ENCODE assay signal across 21 cellular contexts in genomic region chr9:17322882-17323864, GRCh38.
DNase-seq lines count a peak whose midpoint lies in the region; ATAC-seq and TF ChIP-seq lines count a peak whose summit lies in the region.
"Had no signal": no experiment of that assay in that cellular context is flagged by ENCODE, and none has a peak within 500 bp of the region (broad histone marks: within the 10 kb centered on the region; RNA-seq: fewer than 3 reads in every experiment).

No MANE protein-coding gene starts in this region.

- peaks cover 2% of the 10 kb centered on the region for H3K27me3 Mint-ChIP-seq in endothelial cell (ENCODE audit: unreplicated experiment)
- H3K27me3 Mint-ChIP-seq: CD4-positive, alpha-beta memory T cell; T-cell had no signal

- H2AFZ ChIP-seq in SK-N-SH (ENCODE audit: low read depth) = no peak overlapping the region
- H2AFZ ChIP-seq: GM23338 had no signal

- H3K4me1 ChIP-seq in BE2C (peaks cover 21% of the 10 kb centered on the region), HUES48 (ENCODE audit: control insufficient read depth, insufficient read depth, low read length) (peaks cover 11% of the 10 kb centered on the region; the same call in 1 of the 2 replicates), SK-N-SH (ENCODE audit: control insufficient read depth in 1 of 2, insufficient read depth in 2 of 2, low read depth in 1 of 2, low read length in 1 of 2) (peaks cover 0 to 17% of the 10 kb centered on the region in 2 experiments; a peak in 2 of 4 replicates)

- no peaks in the 10 kb centered on the region for H3F3A ChIP-seq in SK-N-SH (replicated peaks; ENCODE audit: insufficient read depth)

- H3K9me3 ChIP-seq in BE2C (no peaks in the 10 kb centered on the region), HUES48 (ENCODE audit: control insufficient read depth, insufficient read depth, low read length) (no peaks in the 10 kb centered on the region), SK-N-SH (no peaks in the 10 kb centered on the region)

- H3K36me3 Mint-ChIP-seq in endothelial cell (ENCODE audit: low read depth, unreplicated experiment) = no peaks in the 10 kb centered on the region
- H3K36me3 Mint-ChIP-seq: CD4-positive, alpha-beta memory T cell; T-cell had no signal

- peak overlapping the region; percentile 33 for H3K4me3 ChIP-seq in BE2C (ENCODE audit: low read depth, low read length)
- H3K4me3 ChIP-seq in HUES48 (ENCODE audit: low read depth, low read length) = no peak overlapping the region
- no peak overlapping the region; a peak in 1 of 4 replicates for H3K4me3 ChIP-seq in SK-N-SH (ENCODE audit: low read depth in 2 of 2, low read length in 1 of 2)
- H3K4me3 ChIP-seq: GM23338, SK-N-MC had no signal

- ATAC-seq in GM18868 (IDR thresholded peaks at IDR 0.05; ENCODE audit: unreplicated experiment) = no peak
- ATAC-seq: GM23338, HepG2, T-cell had no signal

- peaks cover 6% of the 10 kb centered on the region for H3K4me1 Mint-ChIP-seq in endothelial cell (ENCODE audit: unreplicated experiment)
- H3K4me1 Mint-ChIP-seq: CD4-positive, alpha-beta memory T cell; T-cell had no signal

- no peaks in the 10 kb centered on the region for H3K79me2 ChIP-seq in SK-N-SH (ENCODE audit: insufficient read depth)

- TF ChIP-seq CTCF in BE2C (IDR thresholded peaks at IDR 0.05; ENCODE audit: low read depth, low read length) (no peak), SK-N-SH (IDR thresholded peaks at IDR 0.05) (no peak), GM10266 (IDR thresholded peaks at IDR 0.05; ENCODE audit: control insufficient read depth, insufficient read depth, low read depth, missing control alignments) (no peak), endothelial cell (IDR thresholded peaks at IDR 0.05; ENCODE audit: unreplicated experiment) (no peak)

- H3K9ac ChIP-seq in HUES48 (ENCODE audit: low read depth, low read length) (no peak overlapping the region), SK-N-SH (no peak overlapping the region)
- H3K9ac ChIP-seq: KMS-11 had no signal

- no peaks in the 10 kb centered on the region for H3K9me2 ChIP-seq in SK-N-SH

- H3K36me3 ChIP-seq in BE2C (no peaks in the 10 kb centered on the region), HUES48 (ENCODE audit: control insufficient read depth, insufficient read depth, low read length) (no peaks in the 10 kb centered on the region), SK-N-SH (replicated peaks in 1 of 2; ENCODE audit: control insufficient read depth in 1 of 2, insufficient read depth in 2 of 2, low read length in 1 of 2) (peaks cover 2 to 4% of the 10 kb centered on the region in 2 experiments)

- 74% methylated on average over 10 of the region's 10 CpGs for WGBS in SK-N-SH (ENCODE audit: low lambda C conversion rate)

- no peak overlapping the region for H3K4me3 Mint-ChIP-seq in endothelial cell (ENCODE audit: unreplicated experiment)
- H3K4me3 Mint-ChIP-seq: CD4-positive, alpha-beta memory T cell; GM23338; T-cell had no signal

- H3K9me3 Mint-ChIP-seq in endothelial cell (ENCODE audit: unreplicated experiment) = no peaks in the 10 kb centered on the region
- H3K9me3 Mint-ChIP-seq: GM23338 had no signal

- CTCF ChIA-PET in SK-N-SH (lab: Yijun Ruan, JAX) = interaction anchor here (1.2 to 1.7 kb wide), 3 partner anchors 9 to 260 kb away, joined by 3 to 5 read pairs (median 3); no protein-coding TSS in a partner anchor

- H3K4me2 ChIP-seq in SK-N-SH = no peak overlapping the region
- H3K4me2 ChIP-seq: GM23338, KMS-11 had no signal

- peak; percentile 12 for TF ChIP-seq RAD21 in SK-N-SH (IDR thresholded peaks at IDR 0.05; ENCODE audit: low read length)

- H3K27me3 ChIP-seq in BE2C = no peaks in the 10 kb centered on the region
- H3K27me3 ChIP-seq in HUES48 (ENCODE audit: control insufficient read depth, insufficient read depth, low read length) = no peaks in the 10 kb centered on the region
- no peaks in the 10 kb centered on the region for H3K27me3 ChIP-seq in SK-N-SH (ENCODE audit: insufficient read depth)

- POLR2A ChIA-PET in SK-N-SH (lab: Yijun Ruan, JAX) = no interaction called here

- TF ChIP-seq EP300 in SK-N-SH (IDR thresholded peaks at IDR 0.05; ENCODE audit: borderline replicate concordance in 1 of 2, low read depth in 1 of 2, low read length in 1 of 2) = peak in 1 of 2 experiments; percentile 78; a peak in 2 of 4 replicates

- no peaks in the 10 kb centered on the region for H4K20me1 ChIP-seq in SK-N-SH (ENCODE audit: insufficient read depth)

- H3K27ac ChIP-seq in HUES48 (ENCODE audit: low read depth, low read length) = peak overlapping the region; percentile 5
- H3K27ac ChIP-seq in SK-N-SH (ENCODE audit: low read depth in 2 of 2, low read length in 1 of 2) = peak overlapping the region in 1 of 2 experiments; percentile 87; a peak in 2 of 4 replicates
- H3K27ac ChIP-seq: KMS-11, SK-N-MC had no signal

- DNase-seq in BE2C (peak; percentile 68), NCI-H446 (lab: John Stamatoyannopoulos, UW) (peak; percentile 67 to 74), SK-N-SH (peak; percentile 44), COLO829 (ENCODE audit: low spot score) (no peak), GM10266 (ENCODE audit: extremely low spot score) (no peak), endothelial cell (ENCODE audit: low spot score) (no peak)
- DNase-seq: Calu3; CD4-positive, alpha-beta memory T cell; DND-41; NCI-H1436; NCI-H2227 treated with DMSO at 0.1 percent for 48 hours; NCI-H526 treated with DMSO at 0.1 percent for 48 hours; OCI-M1; Right ventricle myocardium superior; T-cell had no signal

- H3K27ac Mint-ChIP-seq in endothelial cell (ENCODE audit: unreplicated experiment) = no peak overlapping the region
- H3K27ac Mint-ChIP-seq: CD4-positive, alpha-beta memory T cell; GM23338; T-cell had no signal

TF ChIP-seq in SK-N-SH, 30 proteins besides CTCF, POLR2A, EP300 and RAD21:
- TF ChIP-seq MXI1 (IDR thresholded peaks at IDR 0.05; ENCODE audit: low read depth, low read length) (peak; percentile 49; the same call in 1 of the 2 replicates), RCOR1 (IDR thresholded peaks at IDR 0.05; ENCODE audit: low read length) (peak; percentile 84), RFX5 (IDR thresholded peaks at IDR 0.05; ENCODE audit: low read length) (no peak), GATA2 (CRISPR knock-in tag; IDR thresholded peaks at IDR 0.05) (peak; percentile 66), CHD2 (IDR thresholded peaks at IDR 0.05; ENCODE audit: low read length, partially characterized antibody) (peak; percentile 6)
TF ChIP-seq in SK-N-SH: peak in this region for 4.

Comparison
In these comparisons a context has a peak if more than half of its experiments do, and no peak if none do; other contexts are left out.
1. DNase-seq: peak in BE2C (single experiment), NCI-H446 (2 of 2) and SK-N-SH (single experiment); none in COLO829 (single experiment), GM10266 (single experiment) and endothelial cell (single experiment).